In the genomic region with DNA sequence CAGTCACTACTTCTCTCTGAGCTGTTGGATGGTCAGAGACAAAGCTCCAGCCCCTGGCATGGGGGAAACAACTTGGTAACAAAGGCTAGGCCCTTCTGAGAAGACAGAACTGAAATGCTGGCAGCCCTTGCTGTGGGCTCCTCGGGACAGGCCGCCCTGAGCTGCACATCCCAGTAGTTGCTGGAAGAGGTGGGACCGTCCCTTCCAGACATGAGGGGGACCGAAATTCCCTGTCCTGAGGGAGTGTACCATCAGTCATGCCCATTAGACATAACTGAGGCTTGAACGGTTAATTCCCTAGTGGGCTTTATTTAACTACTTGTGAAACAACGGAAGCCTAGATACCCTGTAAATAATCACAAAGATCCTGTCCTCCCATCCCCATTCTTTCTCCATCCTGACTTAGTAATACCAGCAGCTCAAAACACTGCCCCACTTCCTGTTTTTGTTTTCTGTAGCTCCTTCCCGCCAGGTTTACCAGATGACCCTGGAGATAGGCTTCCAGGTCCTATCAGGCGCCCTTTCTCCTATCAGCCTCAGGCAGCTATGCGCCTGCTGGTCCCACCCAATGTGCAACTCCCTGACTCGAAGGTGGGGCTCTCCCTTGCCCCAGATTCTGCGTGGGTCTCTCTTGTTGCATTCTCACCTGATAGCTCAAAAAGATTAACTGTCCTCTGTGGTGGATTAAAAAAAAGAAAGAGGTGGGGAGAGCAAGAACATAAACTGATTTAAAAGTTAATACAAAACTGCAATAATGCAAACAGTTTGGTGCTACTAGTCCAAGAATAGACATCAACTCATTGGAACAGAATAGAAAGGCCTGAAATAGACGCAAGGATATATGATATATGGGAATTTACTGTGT, we compare ENCODE assay signal across 13 cellular contexts. TPM values are rescaled to one million over a fixed set of nuclear protein-coding genes. Genes with fewer than 3 reads are reported as not detected.
DNase-seq lines count a peak whose midpoint lies in the region; ATAC-seq and TF ChIP-seq lines count a peak whose summit lies in the region.
"Had no signal": no experiment of that assay in that cellular context is flagged by ENCODE, and none has a peak within 500 bp of the region (broad histone marks: within the 10 kb centered on the region; RNA-seq: fewer than 3 reads in every experiment).

No MANE protein-coding gene starts in this region.

- H3F3A ChIP-seq in neural progenitor cell (ENCODE audit: low read depth): no peaks in the 10 kb centered on the region
- peaks cover 6% of the 10 kb centered on the region for H3F3A ChIP-seq in MM.1S (ENCODE audit: insufficient read depth, low read length)

- H3K4me1 Mint-ChIP-seq in central memory CD8-positive, alpha-beta T cell: peaks cover 15% of the 10 kb centered on the region
- peaks cover 7% of the 10 kb centered on the region for H3K4me1 Mint-ChIP-seq in neural progenitor cell

- H3K36me3 Mint-ChIP-seq in central memory CD8-positive, alpha-beta T cell (ENCODE audit: insufficient read depth): no peaks in the 10 kb centered on the region
- H3K36me3 Mint-ChIP-seq in neural progenitor cell: no peaks in the 10 kb centered on the region

- H3K9ac ChIP-seq in NT2/D1 (ENCODE audit: insufficient read length, low read depth): no peak overlapping the region
- H3K9ac ChIP-seq in neural progenitor cell: no peak overlapping the region
- no peak overlapping the region for H3K9ac ChIP-seq in MM.1S (ENCODE audit: low read length)

- no peak overlapping the region for H3K4me3 ChIP-seq in NT2/D1 (ENCODE audit: insufficient read length, low read depth)
- no peak overlapping the region for H3K4me3 ChIP-seq in neural progenitor cell
- H3K4me3 ChIP-seq in esophagus squamous epithelium: no peak overlapping the region
- no peak overlapping the region for H3K4me3 ChIP-seq in MM.1S (ENCODE audit: low read length)

- no peak for TF ChIP-seq POLR2A in esophagus squamous epithelium (IDR thresholded peaks at IDR 0.05)

- peaks cover 3% of the 10 kb centered on the region for H3K4me1 ChIP-seq in NT2/D1 (ENCODE audit: insufficient read depth, insufficient read length)
- no peaks in the 10 kb centered on the region for H3K4me1 ChIP-seq in neural progenitor cell
- H3K4me1 ChIP-seq in esophagus squamous epithelium: peaks cover 0 to 43% (median 5%) of the 10 kb centered on the region in 3 donors
- H3K4me1 ChIP-seq in MM.1S (ENCODE audit: low read length): peaks cover 14% of the 10 kb centered on the region
- H3K4me1 ChIP-seq: BE2C had no signal

- no peaks in the 10 kb centered on the region for H3K9me3 ChIP-seq in NT2/D1 (ENCODE audit: insufficient read depth, low read length)
- no peaks in the 10 kb centered on the region for H3K9me3 ChIP-seq in neural progenitor cell (ENCODE audit: low read depth)
- H3K9me3 ChIP-seq in esophagus squamous epithelium: no peaks in the 10 kb centered on the region
- H3K9me3 ChIP-seq in MM.1S (replicated peaks; ENCODE audit: insufficient read depth, low read length): no peaks in the 10 kb centered on the region
- H3K9me3 ChIP-seq: BE2C had no signal

- no peaks in the 10 kb centered on the region for H4K20me1 ChIP-seq in neural progenitor cell (ENCODE audit: low read depth)
- no peaks in the 10 kb centered on the region for H4K20me1 ChIP-seq in MM.1S (ENCODE audit: insufficient read depth, low read length)

- H3K27ac Mint-ChIP-seq in central memory CD8-positive, alpha-beta T cell (ENCODE audit: low read depth): peak overlapping the region; percentile 44
- no peak overlapping the region for H3K27ac Mint-ChIP-seq in neural progenitor cell
- H3K27ac Mint-ChIP-seq: activated T-cell treated with anti-CD3 and anti-CD28 coated beads, Interleukin-2, amount 50 U/mL, for 24 hours; progenitor cell of endocrine pancreas had no signal

- H3K27me3 Mint-ChIP-seq in central memory CD8-positive, alpha-beta T cell: no peaks in the 10 kb centered on the region
- peaks cover 2% of the 10 kb centered on the region for H3K27me3 Mint-ChIP-seq in neural progenitor cell (ENCODE audit: insufficient read depth, low read depth)
- H3K27me3 Mint-ChIP-seq: activated T-cell treated with anti-CD3 and anti-CD28 coated beads, Interleukin-2, amount 50 U/mL, for 24 hours had no signal

- no peak overlapping the region for H3K4me3 Mint-ChIP-seq in central memory CD8-positive, alpha-beta T cell
- no peak overlapping the region for H3K4me3 Mint-ChIP-seq in neural progenitor cell
- H3K4me3 Mint-ChIP-seq: activated T-cell treated with anti-CD3 and anti-CD28 coated beads, Interleukin-2, amount 50 U/mL, for 24 hours had no signal

- H3K4me2 ChIP-seq in neural progenitor cell: no peak overlapping the region
- no peak overlapping the region for H3K4me2 ChIP-seq in MM.1S (ENCODE audit: low read depth, low read length)

- TF ChIP-seq CTCF in neural progenitor cell (IDR thresholded peaks at IDR 0.05) (no peak), esophagus squamous epithelium (IDR thresholded peaks at IDR 0.05) (no peak), MM.1S (IDR thresholded peaks at IDR 0.05; ENCODE audit: low read length) (no peak)

- DNase-seq in GF-D8 (lab: John Stamatoyannopoulos, UW): peak; percentile 46
- peak; percentile 13 for DNase-seq in NT2/D1 (ENCODE audit: low read depth, low spot score)
- DNase-seq in central memory CD8-positive, alpha-beta T cell (ENCODE audit: low spot score in 2 of 2): no peak
- no peak for DNase-seq in neural progenitor cell (ENCODE audit: low spot score)
- no peak for DNase-seq in esophagus squamous epithelium (lab: John Stamatoyannopoulos, UW)
- DNase-seq in MM.1S: no peak
- DNase-seq: activated T-cell treated with anti-CD3 and anti-CD28 coated beads, Interleukin-2, amount 50 U/mL, for 24 hours; BE2C; glutamatergic neuron; stimulated activated CD4-positive, alpha-beta T cell treated with anti-CD3 and anti-CD28 coated beads, Interleukin-12 subunit alpha, Interleukin-12 subunit beta, amount 100 ng/mL, for 4 hours had no signal

- H2AFZ ChIP-seq in neural progenitor cell (replicated peaks) (peak overlapping the region; percentile 47), MM.1S (ENCODE audit: low read length) (no peak overlapping the region)

- no peaks in the 10 kb centered on the region for H3K9me2 ChIP-seq in MM.1S (replicated peaks; ENCODE audit: insufficient read depth, low read length)

- H3K27ac ChIP-seq in neural progenitor cell (no peak overlapping the region), esophagus squamous epithelium (no peak overlapping the region), MM.1S (ENCODE audit: low read length) (no peak overlapping the region)

- H3K79me2 ChIP-seq in neural progenitor cell (ENCODE audit: low read depth): no peaks in the 10 kb centered on the region
- no peaks in the 10 kb centered on the region for H3K79me2 ChIP-seq in MM.1S (ENCODE audit: low read length)

- 62 to 71% methylated on average over 9 to 12 of the region's 12 CpGs for WGBS in esophagus squamous epithelium, 2 donors

- no peaks in the 10 kb centered on the region for H3K9me3 Mint-ChIP-seq in central memory CD8-positive, alpha-beta T cell
- no peaks in the 10 kb centered on the region for H3K9me3 Mint-ChIP-seq in neural progenitor cell
- H3K9me3 Mint-ChIP-seq: activated T-cell treated with anti-CD3 and anti-CD28 coated beads, Interleukin-2, amount 50 U/mL, for 24 hours had no signal

- no peak for ATAC-seq in central memory CD8-positive, alpha-beta T cell (replicated peaks; ENCODE audit: extremely low read depth, poor library complexity, severe bottlenecking)
- ATAC-seq in GM21737 (IDR thresholded peaks at IDR 0.05; ENCODE audit: unreplicated experiment): no peak

- H3K36me3 ChIP-seq in NT2/D1 (ENCODE audit: insufficient read depth, insufficient read length, low read length) (no peaks in the 10 kb centered on the region), neural progenitor cell (no peaks in the 10 kb centered on the region), esophagus squamous epithelium (no peaks in the 10 kb centered on the region), MM.1S (replicated peaks; ENCODE audit: insufficient read depth, low read length) (no peaks in the 10 kb centered on the region)
- H3K36me3 ChIP-seq: BE2C had no signal

- H3K27me3 ChIP-seq in NT2/D1 (ENCODE audit: insufficient read depth, insufficient read length): no peaks in the 10 kb centered on the region
- H3K27me3 ChIP-seq in neural progenitor cell: no peaks in the 10 kb centered on the region
- H3K27me3 ChIP-seq in esophagus squamous epithelium: no peaks in the 10 kb centered on the region
- H3K27me3 ChIP-seq in MM.1S (replicated peaks; ENCODE audit: insufficient read depth, low read length): no peaks in the 10 kb centered on the region
- H3K27me3 ChIP-seq: BE2C had no signal

- intact Hi-C loops in esophagus squamous epithelium (cut with DNase I): no loop called here

RNA-seq across cellular contexts. Expression of gene NT5DC4, which starts 37.0 kb away (rescaled TPM):
- total RNA-seq in neural progenitor cell (ENCODE audit: low replicate concordance) (not detected in 2 replicates), esophagus squamous epithelium (not detected)
- total RNA-seq: Daoy, progenitor cell of endocrine pancreas had no signal

RNA-seq across cellular contexts. Expression of gene SLC20A1, which starts 38.0 kb away (rescaled TPM):
- total RNA-seq in neural progenitor cell (ENCODE audit: low replicate concordance) (46.1 and 61.1 TPM in 2 replicates), esophagus squamous epithelium (10 to 100 TPM in 3 of 4 donors, 1 to 10 TPM in 1; 9.4 to 26.9 (median 21.5) TPM)

Comparison
In these comparisons a context has a peak if more than half of its experiments do, and no peak if none do; other contexts are left out.
1. DNase-seq: peak in GF-D8 (single experiment) and NT2/D1 (single experiment); none in central memory CD8-positive, alpha-beta T cell (0 of 2), neural progenitor cell (single experiment), esophagus squamous epithelium (single experiment) and MM.1S (single experiment).